ENCODE assay signal across 8 cellular contexts in the genomic region with DNA sequence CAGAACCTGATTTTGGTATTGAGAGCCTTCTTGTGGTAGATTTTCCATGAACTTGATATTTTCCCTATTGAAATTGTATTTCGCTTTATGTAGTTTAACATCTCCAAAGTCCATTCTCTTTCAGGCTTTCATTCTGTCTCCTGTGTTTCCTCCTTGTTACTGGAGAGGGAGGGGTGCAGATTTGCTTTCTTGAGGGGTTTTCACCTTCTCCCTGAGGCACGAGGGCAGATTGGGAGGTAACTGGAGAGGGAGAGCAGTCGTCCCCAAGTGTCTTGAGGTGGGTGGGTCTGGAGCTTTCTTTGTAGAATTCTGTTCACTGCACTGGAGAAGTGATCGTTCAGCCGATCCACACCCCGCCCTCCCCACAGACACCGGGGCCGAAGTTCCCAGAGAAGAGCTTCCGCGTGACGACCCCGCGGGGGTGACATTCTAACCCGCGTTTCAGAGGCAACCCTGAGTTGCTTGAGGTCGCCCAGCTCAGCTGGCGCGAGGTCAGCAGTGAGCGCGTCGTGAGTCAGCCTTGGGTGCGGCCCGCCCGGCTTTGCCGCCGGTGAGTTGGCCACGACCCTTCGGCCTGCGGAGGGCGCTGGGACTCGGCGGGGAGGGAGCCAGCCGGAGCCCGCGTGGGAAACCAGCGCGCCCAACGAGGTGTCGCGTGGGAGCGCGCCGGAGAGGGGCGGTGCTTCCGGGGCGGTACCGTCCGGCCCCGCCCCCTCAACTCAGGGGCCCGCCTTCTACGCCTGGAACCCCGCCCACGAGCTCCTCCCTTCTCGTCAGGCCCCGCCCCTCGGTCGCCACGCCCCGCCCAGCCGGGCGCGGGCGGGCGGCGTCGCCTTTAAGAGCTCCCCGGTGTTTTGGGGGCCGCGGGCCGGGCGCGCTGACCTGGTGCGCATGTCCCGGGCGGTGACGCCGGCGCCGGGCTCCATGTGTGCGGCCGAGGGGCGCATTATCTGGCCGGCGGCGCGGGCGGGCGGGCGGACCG. TPM values are rescaled to one million over a fixed set of nuclear protein-coding genes. Genes with fewer than 3 reads are reported as not detected.
DNase-seq lines count a peak whose midpoint lies in the region; ATAC-seq and TF ChIP-seq lines count a peak whose summit lies in the region.

Gene GATAD2A (plus strand): TSS at position 797 of the 982 bp plus-strand sequence. CDS start 59,671 bp downstream, outside the sequence.

- 2% methylated on average over 38 to 90 of the region's 90 CpGs for WGBS in psoas muscle, 3 donors
- WGBS in urinary bladder: 1% methylated on average over 90 of the region's 90 CpGs

- peak within 1 kb of the TSS; percentile 95 for H3K4me3 Mint-ChIP-seq in T-helper 17 cell

- TF ChIP-seq CTCF in GM12875 (IDR thresholded peaks at IDR 0.05; ENCODE audit: borderline replicate concordance, insufficient read depth, low read depth, low read length) (peak; percentile 25; the same call in 1 of the 2 replicates), left ventricle myocardium inferior (IDR thresholded peaks at IDR 0.05; ENCODE audit: borderline replicate concordance) (peak; percentile 56), psoas muscle (IDR thresholded peaks at IDR 0.05) (peak; percentile 32)

- no peaks in the 10 kb centered on the region for H3K27me3 Mint-ChIP-seq in T-helper 17 cell

- H3K27me3 ChIP-seq in left ventricle myocardium inferior (ENCODE audit: low read depth) (no peaks in the 10 kb centered on the region), psoas muscle (ENCODE audit: insufficient read depth in 3 of 3, low read length in 2 of 3) (no peaks in the 10 kb centered on the region)

- peak within 1 kb of the TSS; percentile 88 for H3K27ac Mint-ChIP-seq in T-helper 17 cell

- peaks cover 63% of the 10 kb centered on the region for H3K4me1 ChIP-seq in left ventricle myocardium inferior
- peaks cover 55% of the 10 kb centered on the region for H3K4me1 ChIP-seq in psoas muscle
- H3K4me1 ChIP-seq in urinary bladder (ENCODE audit: insufficient read depth): no peaks in the 10 kb centered on the region

- DNase-seq in NCI-H1105 treated with DMSO at 0.1 percent for 48 hours (lab: John Stamatoyannopoulos, UW): peak; percentile 80
- peak; percentile 88 to 92 (median 92) for DNase-seq in T-helper 17 cell
- peak; percentile 23 to 96 (median 87) for DNase-seq in amygdala (lab: John Stamatoyannopoulos, UW)
- DNase-seq in left ventricle myocardium inferior: peak; percentile 93
- DNase-seq in psoas muscle: peak; percentile 95 to 98

- no peaks in the 10 kb centered on the region for H3K9me3 ChIP-seq in T-helper 17 cell (ENCODE audit: control insufficient read depth, low read length, poor library complexity, severe bottlenecking)
- no peaks in the 10 kb centered on the region for H3K9me3 ChIP-seq in left ventricle myocardium inferior (replicated peaks)
- no peaks in the 10 kb centered on the region for H3K9me3 ChIP-seq in psoas muscle

- H3K4me3 ChIP-seq in GM12875 (ENCODE audit: low read depth, low read length): peak within 1 kb of the TSS; percentile 82
- peak within 1 kb of the TSS; percentile 95 for H3K4me3 ChIP-seq in left ventricle myocardium inferior
- peak within 1 kb of the TSS; percentile 96 for H3K4me3 ChIP-seq in psoas muscle
- peak within 1 kb of the TSS; percentile 98 for H3K4me3 ChIP-seq in urinary bladder (ENCODE audit: low read depth, low read length)

- peaks cover 2% of the 10 kb centered on the region for H3K36me3 Mint-ChIP-seq in T-helper 17 cell (ENCODE audit: low read depth)

- peaks cover 46% of the 10 kb centered on the region for H3K4me1 Mint-ChIP-seq in T-helper 17 cell

- intact Hi-C loops in left ventricle myocardium inferior (cut with micrococcal nuclease): no loop called here
- intact Hi-C loops in psoas muscle (cut with DNase I): loop anchor here in 1 of 2 donors (2.0 to 5.0 kb wide), 2 partner anchors 38 to 58 kb away; no protein-coding TSS in a partner anchor

- H3K36me3 ChIP-seq in left ventricle myocardium inferior: no peaks in the 10 kb centered on the region
- H3K36me3 ChIP-seq in psoas muscle (ENCODE audit: insufficient read depth in 1 of 2, low read depth in 1 of 2): no peaks in the 10 kb centered on the region
- no peaks in the 10 kb centered on the region for H3K36me3 ChIP-seq in urinary bladder (ENCODE audit: insufficient read depth)

- peak within 1 kb of the TSS; percentile 92 for H3K27ac ChIP-seq in left ventricle myocardium inferior (replicated peaks)
- peak within 1 kb of the TSS; percentile 93 for H3K27ac ChIP-seq in psoas muscle
- H3K27ac ChIP-seq in urinary bladder (ENCODE audit: low read depth): peak within 1 kb of the TSS; percentile 75

- ATAC-seq in HG02678 (IDR thresholded peaks at IDR 0.05; ENCODE audit: unreplicated experiment): peak; percentile 81
- ATAC-seq in T-helper 17 cell: peak; percentile 85
- ATAC-seq in psoas muscle: peak; percentile 91 to 94 (median 92)

RNA-seq across cellular contexts. Expression of gene GATAD2A, which starts in this region (rescaled TPM):
- total RNA-seq in T-helper 17 cell (100 to 1,000 TPM; 129 to 153 TPM), left ventricle myocardium inferior (24.1 TPM), psoas muscle (10 to 100 TPM; 25.3 to 65.9 (median 55.6) TPM), urinary bladder (15.8 TPM)
- polyA plus RNA-seq in psoas muscle (10 to 100 TPM; 18.5 to 43.4 (median 32.5) TPM), urinary bladder (22.9 TPM)

Comparison
In these comparisons a context has a peak if more than half of its experiments do, and no peak if none do; other contexts are left out.
1. Peak in every context shown above with its lines: DNase-seq, ATAC-seq, H3K4me3 ChIP-seq and H3K27ac ChIP-seq.